Comparison of ENCODE assay signal across 9 cellular contexts in the genomic region with DNA sequence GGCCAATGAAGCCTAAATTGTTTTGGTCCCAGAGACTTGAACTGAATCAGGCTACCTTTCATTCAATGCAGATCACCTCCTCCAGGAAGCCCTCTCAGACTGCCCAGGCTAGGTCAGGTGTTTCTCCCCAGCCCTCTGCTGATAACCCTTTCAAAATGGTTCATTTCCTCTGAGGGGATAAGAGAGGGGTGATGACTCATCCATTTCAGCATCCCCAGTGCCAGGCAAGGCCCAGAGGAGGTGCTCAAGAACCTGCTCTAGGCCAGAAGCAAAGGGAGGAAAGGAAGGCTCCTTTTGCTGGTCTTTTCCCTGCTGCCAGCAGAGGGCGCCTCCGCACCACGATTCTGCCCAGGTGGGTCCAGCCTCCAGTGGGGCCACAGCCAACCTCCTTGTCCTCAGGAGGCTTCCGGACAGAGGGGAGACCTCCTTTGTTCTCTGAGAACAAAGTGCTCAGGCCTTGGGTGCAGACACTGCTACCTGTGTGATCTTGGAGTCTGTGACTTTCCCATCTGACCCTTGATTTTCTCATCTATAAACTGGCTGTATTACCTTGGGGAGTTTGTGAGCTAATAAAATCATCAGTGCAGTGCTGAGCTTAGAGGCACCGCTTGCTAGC. TPM values are rescaled to one million over a fixed set of nuclear protein-coding genes. Genes with fewer than 3 reads are reported as not detected.
DNase-seq lines count a peak whose midpoint lies in the region; ATAC-seq and TF ChIP-seq lines count a peak whose summit lies in the region.
"Had no signal": no experiment of that assay in that cellular context is flagged by ENCODE, and none has a peak within 500 bp of the region (broad histone marks: within the 10 kb centered on the region; RNA-seq: fewer than 3 reads in every experiment).

No MANE protein-coding gene starts in this region.

- H3K36me3 ChIP-seq in osteoblast (ENCODE audit: insufficient read depth, low read length) (no peaks in the 10 kb centered on the region), thyroid gland (no peaks in the 10 kb centered on the region)

- peak; percentile 27 for DNase-seq in COR-L47 (lab: John Stamatoyannopoulos, UW)
- peak; percentile 61 for DNase-seq in HS-27A (ENCODE audit: low read depth)
- DNase-seq in RPMI8226, result peak; percentile 84
- DNase-seq in activated T-helper 1 cell treated with anti-CD3 and anti-CD28 coated beads, Interleukin-2, amount 50 U/mL, for 16 hours (ENCODE audit: low read depth in 1 of 2, low spot score in 1 of 2), result peak; percentile 27 to 30
- peak; percentile 61 for DNase-seq in fibroblast of villous mesenchyme (ENCODE audit: low read depth)
- DNase-seq in osteoblast (ENCODE audit: insufficient read length, low spot score, missing footprints), result peak; percentile 92
- DNase-seq in thyroid gland, result peak; percentile 64 to 72

- H3K27ac ChIP-seq in osteoblast (ENCODE audit: low read depth, low read length), result no peak overlapping the region
- H3K27ac ChIP-seq in thyroid gland, result no peak overlapping the region

- peak; percentile 93 for TF ChIP-seq CTCF in fibroblast of villous mesenchyme (IDR thresholded peaks at IDR 0.05; ENCODE audit: insufficient read depth, low read depth, low read length)
- TF ChIP-seq CTCF in osteoblast (IDR thresholded peaks at IDR 0.05; ENCODE audit: extremely low read depth, low read depth, low read length), result peak; percentile 95
- peak; percentile 55 to 86 (median 84) for TF ChIP-seq CTCF in thyroid gland (IDR thresholded peaks at IDR 0.05)

- no peak overlapping the region for H3K4me3 ChIP-seq in fibroblast of villous mesenchyme (ENCODE audit: low read depth, low read length)
- no peak overlapping the region for H3K4me3 ChIP-seq in osteoblast (ENCODE audit: insufficient read depth, low read length)
- no peak overlapping the region for H3K4me3 ChIP-seq in thyroid gland (replicated peaks in 1 of 3)

- no peak overlapping the region for H2AFZ ChIP-seq in osteoblast (ENCODE audit: low read length)

- no peaks in the 10 kb centered on the region for H3K9me3 ChIP-seq in osteoblast (ENCODE audit: low read depth, low read length)
- H3K9me3 ChIP-seq in thyroid gland, result no peaks in the 10 kb centered on the region

- TF ChIP-seq POLR2A in thyroid gland (IDR thresholded peaks at IDR 0.05) (no peak), GM18505 (IDR thresholded peaks at IDR 0.05; ENCODE audit: borderline replicate concordance, extremely low read depth, insufficient read depth, insufficient read length) (no peak)

- no peaks in the 10 kb centered on the region for H4K20me1 ChIP-seq in osteoblast (ENCODE audit: insufficient read depth, low read length)

- intact Hi-C loops in thyroid gland (cut with DNase I), result loop anchor here (10.0 kb wide), 1 partner anchor 611 kb away; a partner anchor contains a TSS

- no peaks in the 10 kb centered on the region for H3K79me2 ChIP-seq in osteoblast (ENCODE audit: insufficient read depth, low read length)

- peaks cover 6% of the 10 kb centered on the region for H3K27me3 ChIP-seq in osteoblast (ENCODE audit: insufficient read depth, low read length)
- H3K27me3 ChIP-seq in thyroid gland, result no peaks in the 10 kb centered on the region

- no peak for ATAC-seq in GM18505 (IDR thresholded peaks at IDR 0.05; ENCODE audit: unreplicated experiment)

- H3K4me1 ChIP-seq in osteoblast (ENCODE audit: insufficient read depth, low read length) (no peaks in the 10 kb centered on the region), thyroid gland (no peaks in the 10 kb centered on the region)

- H3K4me2 ChIP-seq in osteoblast (ENCODE audit: insufficient read depth, low read length), result no peak overlapping the region

- whole genome bisulfite sequencing in thyroid gland, 2 donors, result 17 to 21% methylated on average over 4 to 5 of the region's 5 CpGs

RNA-seq across cellular contexts. Expression of a gene that starts 45.3 kb away (rescaled TPM):
- 16.8 and 18.7 TPM in 2 replicates for total RNA-seq in fibroblast of villous mesenchyme
- total RNA-seq in osteoblast, result 33.3 and 39.1 TPM in 2 replicates
- 10 to 100 TPM; 32.2 to 64.5 (median 51.4) TPM for total RNA-seq in thyroid gland
- total RNA-seq: T-helper 1 cell treated with Interleukin-12 subunit alpha and Interleukin-12 subunit beta and Interleukin-4 antibody, amounts not matched to agents 30 ng/mL and 1 ng/mL, for 36 hours had no signal

RNA-seq across cellular contexts. Expression of a gene that starts 54.7 kb away (rescaled TPM):
- 59.9 and 74.7 TPM in 2 replicates for total RNA-seq in fibroblast of villous mesenchyme
- total RNA-seq in osteoblast, result 61.9 and 71.3 TPM in 2 replicates
- 10 to 100 TPM; 20.3 to 35.1 (median 27.7) TPM for total RNA-seq in thyroid gland

Comparison
In these comparisons a context has a peak if more than half of its experiments do, and no peak if none do; other contexts are left out.
1. DNase-seq: peak in every context shown above with its lines; median percentile 92 in osteoblast; 84 in RPMI8226; 68 in thyroid gland; 61 in HS-27A; 61 in fibroblast of villous mesenchyme; 28 in activated T-helper 1 cell treated with anti-CD3 and anti-CD28 coated beads, Interleukin-2, amount 50 U/mL, for 16 hours; 27 in COR-L47.